13 cellular contexts compared by ENCODE assay signal in the genomic region with DNA sequence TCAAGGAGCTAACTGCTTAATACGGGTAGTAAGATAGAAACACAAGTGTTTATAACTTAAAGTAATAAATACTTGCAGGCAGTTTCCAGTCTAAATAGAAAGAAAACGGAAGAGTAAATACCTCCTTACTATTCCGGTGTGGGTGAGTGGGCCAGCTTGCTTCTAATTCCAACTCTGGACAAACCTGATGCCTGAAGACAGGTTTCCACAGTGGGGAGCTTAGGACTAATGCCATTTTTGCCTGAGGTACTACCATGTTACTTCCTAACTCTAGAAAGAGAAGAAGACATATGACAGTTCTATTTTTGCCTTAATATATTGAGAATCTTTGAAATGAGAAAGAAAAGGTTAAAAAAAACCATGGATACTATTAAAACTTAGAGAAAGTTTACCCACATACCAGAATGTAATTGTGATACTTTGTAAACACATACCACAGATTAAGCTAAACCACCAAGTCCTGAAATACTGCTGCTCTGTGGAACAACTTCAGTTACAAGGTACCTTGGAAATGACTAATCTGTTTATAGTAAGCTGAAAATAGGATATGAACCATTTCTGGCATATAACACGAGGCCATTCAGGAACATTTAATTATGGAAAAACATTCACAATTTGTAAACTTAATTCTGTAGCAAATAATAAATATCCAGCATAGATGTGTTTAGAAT.
A peak's percentile ranks its signal among the peaks of the same experiment; 100 is the strongest.
DNase-seq lines count a peak whose midpoint lies in the region; ATAC-seq and TF ChIP-seq lines count a peak whose summit lies in the region.
"Had no signal": no experiment of that assay in that cellular context is flagged by ENCODE, and none has a peak within 500 bp of the region (broad histone marks: within the 10 kb centered on the region; RNA-seq: fewer than 3 reads in every experiment).

No MANE protein-coding gene starts in this region.

- no peak for TF ChIP-seq CTCF in hepatocyte (IDR thresholded peaks at IDR 0.05; ENCODE audit: poor library complexity)
- TF ChIP-seq CTCF in stomach (IDR thresholded peaks at IDR 0.05): no peak
- no peak for TF ChIP-seq CTCF in WERI-Rb-1 (IDR thresholded peaks at IDR 0.05; ENCODE audit: low read depth, low read length)
- TF ChIP-seq CTCF in left ventricle myocardium inferior (IDR thresholded peaks at IDR 0.05; ENCODE audit: borderline replicate concordance): no peak

- H3K27me3 ChIP-seq in hepatocyte: no peaks in the 10 kb centered on the region
- H3K27me3 ChIP-seq in stomach: no peaks in the 10 kb centered on the region
- no peaks in the 10 kb centered on the region for H3K27me3 ChIP-seq in aorta (ENCODE audit: control insufficient read depth in 1 of 2, insufficient read depth in 2 of 2, low read length in 1 of 2)
- no peaks in the 10 kb centered on the region for H3K27me3 ChIP-seq in WERI-Rb-1 (ENCODE audit: insufficient read depth, low read depth, severe bottlenecking)
- no peaks in the 10 kb centered on the region for H3K27me3 ChIP-seq in left ventricle myocardium inferior (ENCODE audit: low read depth)
- H3K27me3 ChIP-seq: cardiac muscle cell had no signal

- no peak for TF ChIP-seq EP300 in stomach (IDR thresholded peaks at IDR 0.05)

- no peaks in the 10 kb centered on the region for H3K9me2 ChIP-seq in hepatocyte (replicated peaks; ENCODE audit: insufficient read depth)

- H3K4me3 ChIP-seq in hepatocyte (no peak overlapping the region), stomach (no peak overlapping the region), aorta (ENCODE audit: low read length in 2 of 2) (no peak overlapping the region), WERI-Rb-1 (ENCODE audit: low read depth, low read length) (no peak overlapping the region), left ventricle myocardium inferior (no peak overlapping the region)
- H3K4me3 ChIP-seq: cardiac muscle cell had no signal

- 77% methylated on average over 4 of the region's 4 CpGs for WGBS in hepatocyte (ENCODE audit: low lambda C conversion rate, missing lambda C conversion rate)
- WGBS in stomach, 5 donors: 32 to 71% (median 37%) methylated on average over 4 of the region's 4 CpGs
- 19 to 23% methylated on average over 4 of the region's 4 CpGs for WGBS in aorta, 2 donors

- intact Hi-C loops in stomach (cut with DNase I; ENCODE audit: low total_unique reads): no loop called here
- intact Hi-C loops in aorta (cut with DNase I): loop anchor here (5.0 kb wide), 2 partner anchors 160 to 205 kb away; no protein-coding TSS in a partner anchor
- intact Hi-C loops in left ventricle myocardium inferior (cut with micrococcal nuclease): no loop called here

- no peaks in the 10 kb centered on the region for H3K79me2 ChIP-seq in hepatocyte

- H3K4me1 ChIP-seq in hepatocyte (ENCODE audit: insufficient read depth) (peaks cover 8% of the 10 kb centered on the region), stomach (peaks cover 0 to 23% (median 16%) of the 10 kb centered on the region in 4 donors), aorta (ENCODE audit: control insufficient read depth in 1 of 2, insufficient read depth in 2 of 2, low read length in 2 of 2) (peaks cover 0 to 4% of the 10 kb centered on the region in 2 donors), left ventricle myocardium inferior (peaks cover 23% of the 10 kb centered on the region)

- no peak for ATAC-seq in aorta (ENCODE audit: low FRiP score)

- H4K20me1 ChIP-seq in hepatocyte (ENCODE audit: insufficient read depth, poor library complexity, severe bottlenecking): no peaks in the 10 kb centered on the region

- DNase-seq in GM04504 (ENCODE audit: low read depth) (peak; percentile 6), astrocyte of the hippocampus (ENCODE audit: low read depth, low spot score) (peak; percentile 68), hepatocyte (ENCODE audit: low spot score) (no peak), stomach (no peak), aorta (no peak), WERI-Rb-1 (no peak), NCI-H226 (no peak), left ventricle myocardium inferior (no peak)
- DNase-seq: activated T-cell treated with anti-CD3 and anti-CD28 coated beads, Interleukin-2, amount 50 U/mL, for 1 hour; DMS79; Karpas-422; stimulated activated naive CD4-positive, alpha-beta T cell had no signal

- H3K9me3 ChIP-seq in hepatocyte (ENCODE audit: low read depth) (no peaks in the 10 kb centered on the region), stomach (no peaks in the 10 kb centered on the region), aorta (ENCODE audit: control insufficient read depth, low read length) (no peaks in the 10 kb centered on the region), WERI-Rb-1 (ENCODE audit: severe bottlenecking) (no peaks in the 10 kb centered on the region), left ventricle myocardium inferior (replicated peaks) (no peaks in the 10 kb centered on the region)

- TF ChIP-seq POLR2A in stomach (IDR thresholded peaks at IDR 0.05): no peak

- no peak overlapping the region for H2AFZ ChIP-seq in hepatocyte

- no peak overlapping the region for H3K4me2 ChIP-seq in hepatocyte

- H3K27ac ChIP-seq in hepatocyte (peak overlapping the region; percentile 37), stomach (peak overlapping the region in 3 of 5 donors; percentile 31 to 56 (median 31)), aorta (ENCODE audit: low read depth in 1 of 2, low read length in 2 of 2) (peak overlapping the region in 1 of 2 donors; percentile 81), WERI-Rb-1 (no peak overlapping the region), left ventricle myocardium inferior (replicated peaks) (no peak overlapping the region)
- H3K27ac ChIP-seq: cardiac muscle cell had no signal

- no peaks in the 10 kb centered on the region for H3K36me3 ChIP-seq in hepatocyte (replicated peaks; ENCODE audit: insufficient read depth, low read depth)
- peaks cover 68 to 97% (median 95%) of the 10 kb centered on the region in 4 donors for H3K36me3 ChIP-seq in stomach
- H3K36me3 ChIP-seq in aorta (ENCODE audit: control insufficient read depth in 1 of 2, insufficient read depth in 2 of 2, low read length in 1 of 2): peaks cover 2% of the 10 kb centered on the region in 2 donors
- peaks cover 70% of the 10 kb centered on the region for H3K36me3 ChIP-seq in WERI-Rb-1
- peaks cover 97% of the 10 kb centered on the region for H3K36me3 ChIP-seq in left ventricle myocardium inferior

Comparison
In these comparisons a context has a peak if more than half of its experiments do, and no peak if none do; other contexts are left out.
1. DNase-seq: peak in GM04504 (single experiment) and astrocyte of the hippocampus (single experiment); none in hepatocyte (single experiment), stomach (single experiment), aorta (0 of 2), WERI-Rb-1 (single experiment), NCI-H226 (single experiment) and left ventricle myocardium inferior (single experiment).
2. H3K27ac ChIP-seq: peak in hepatocyte (single experiment) and stomach (3 of 5); none in WERI-Rb-1 (single experiment) and left ventricle myocardium inferior (single experiment).
3. intact Hi-C loops: an anchor here in aorta (5.0 kb wide); none called in stomach and left ventricle myocardium inferior.